Comparison of ENCODE assay signal across 25 cellular contexts in the genomic region with DNA sequence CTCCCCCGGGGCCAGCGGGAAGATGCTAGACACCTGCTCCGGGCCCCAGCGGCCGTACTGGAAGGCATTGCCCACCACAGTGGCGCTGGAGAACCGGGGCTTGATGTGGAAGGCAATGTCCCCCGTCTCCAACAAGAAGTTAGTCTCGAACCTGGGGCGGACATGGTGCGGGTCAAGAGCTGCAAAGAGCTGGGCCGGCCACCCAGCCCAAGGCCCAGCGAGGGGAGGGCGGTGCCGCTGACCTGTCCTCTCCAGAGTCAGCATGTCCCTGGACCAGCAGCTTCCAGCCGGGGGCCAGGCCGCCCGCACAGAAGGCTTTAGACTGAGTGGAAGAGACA. TPM values are rescaled to one million over a fixed set of nuclear protein-coding genes. Genes with fewer than 3 reads are reported as not detected.
DNase-seq lines count a peak whose midpoint lies in the region; ATAC-seq and TF ChIP-seq lines count a peak whose summit lies in the region.
"Had no signal": no experiment of that assay in that cellular context is flagged by ENCODE, and none has a peak within 500 bp of the region (broad histone marks: within the 10 kb centered on the region; RNA-seq: fewer than 3 reads in every experiment).

No MANE protein-coding gene starts in this region.

- H3K4me1 ChIP-seq in endodermal cell (ENCODE audit: control insufficient read depth, insufficient read depth, low read length) (no peaks in the 10 kb centered on the region), osteoblast (ENCODE audit: insufficient read depth, low read length) (peaks cover 14% of the 10 kb centered on the region), foreskin keratinocyte (peaks cover 9% of the 10 kb centered on the region)

- no peak for TF ChIP-seq CTCF in endodermal cell (conservative IDR thresholded peaks at IDR 0.05)
- TF ChIP-seq CTCF in osteoblast (IDR thresholded peaks at IDR 0.05; ENCODE audit: extremely low read depth, low read depth, low read length), result no peak
- no peak for TF ChIP-seq CTCF in foreskin keratinocyte (conservative IDR thresholded peaks at IDR 0.05)
- no peak for TF ChIP-seq CTCF in omental fat pad (IDR thresholded peaks at IDR 0.05)
- no peak for TF ChIP-seq CTCF in progenitor cell of endocrine pancreas (IDR thresholded peaks at IDR 0.05; ENCODE audit: unreplicated experiment)

- H3K27me3 Mint-ChIP-seq in endodermal cell (ENCODE audit: insufficient read depth) (no peaks in the 10 kb centered on the region), progenitor cell of endocrine pancreas (peaks cover 4% of the 10 kb centered on the region)

- H2AFZ ChIP-seq in osteoblast (ENCODE audit: low read length), result no peak overlapping the region

- H3K4me3 Mint-ChIP-seq in endodermal cell, result no peak overlapping the region
- H3K4me3 Mint-ChIP-seq in progenitor cell of endocrine pancreas (ENCODE audit: low read depth), result no peak overlapping the region
- H3K4me3 Mint-ChIP-seq: CD14-positive monocyte; CD8-positive, alpha-beta memory T cell had no signal

- no peak overlapping the region for H3K27ac ChIP-seq in endodermal cell (ENCODE audit: low read depth, low read length)
- H3K27ac ChIP-seq in osteoblast (ENCODE audit: low read depth, low read length), result no peak overlapping the region
- no peak overlapping the region for H3K27ac ChIP-seq in foreskin keratinocyte
- H3K27ac ChIP-seq: A549 had no signal

- no peak overlapping the region for H3K9ac ChIP-seq in endodermal cell (ENCODE audit: extremely low read depth, low read length, poor library complexity, severe bottlenecking)
- H3K9ac ChIP-seq: SK-N-SH had no signal

- H3K4me3 ChIP-seq in H7 (ENCODE audit: insufficient read depth, low read depth, low read length), result no peak overlapping the region
- H3K4me3 ChIP-seq in endodermal cell (ENCODE audit: low read length), result no peak overlapping the region
- no peak overlapping the region for H3K4me3 ChIP-seq in osteoblast (ENCODE audit: insufficient read depth, low read length)
- H3K4me3 ChIP-seq: A549 had no signal

- H3K4me1 Mint-ChIP-seq in endodermal cell, result no peaks in the 10 kb centered on the region
- no peaks in the 10 kb centered on the region for H3K4me1 Mint-ChIP-seq in progenitor cell of endocrine pancreas (ENCODE audit: low read depth)

- H3K9me3 Mint-ChIP-seq in endodermal cell, result no peaks in the 10 kb centered on the region
- H3K9me3 Mint-ChIP-seq in progenitor cell of endocrine pancreas (ENCODE audit: low read depth), result no peaks in the 10 kb centered on the region
- H3K9me3 Mint-ChIP-seq: CD8-positive, alpha-beta memory T cell had no signal

- no peak for ATAC-seq in foreskin keratinocyte
- ATAC-seq in omental fat pad (ENCODE audit: low FRiP score), result no peak
- ATAC-seq: A549 had no signal

- H3K4me2 ChIP-seq in osteoblast (ENCODE audit: insufficient read depth, low read length), result no peak overlapping the region
- H3K4me2 ChIP-seq: A549, SK-N-SH had no signal

- DNase-seq in H7, result peak; percentile 62
- peak; percentile 46 for DNase-seq in endodermal cell
- DNase-seq in osteoblast (ENCODE audit: insufficient read length, low spot score, missing footprints), result peak; percentile 45
- no peak for DNase-seq in foreskin keratinocyte
- no peak for DNase-seq in NCI-H774 (lab: John Stamatoyannopoulos, UW)
- no peak for DNase-seq in omental fat pad (ENCODE audit: low spot score)
- DNase-seq in progenitor cell of endocrine pancreas (ENCODE audit: low spot score, unreplicated experiment), result no peak
- DNase-seq: Calu3, DMS79 treated with DMSO at 0.1 percent for 48 hours, GF-D8, GOT3, HCEC 1CT, MV-4-11, NCI-H1105 treated with DMSO at 0.1 percent for 48 hours, NCI-H146, NCI-H1930, NCI-H2107, NCI-H748 treated with DMSO at 0.1 percent for 48 hours had no signal

- 91 to 96% methylated on average over 8 to 18 of the region's 18 CpGs for WGBS in endodermal cell (ENCODE audit: insufficient coverage in 1 of 2, insufficient read length in 1 of 2), 2 experiments

- H3K27me3 ChIP-seq in H7 (ENCODE audit: control insufficient read depth, insufficient read depth, low read length) (no peaks in the 10 kb centered on the region), endodermal cell (ENCODE audit: control insufficient read depth, insufficient read depth, low read length, poor library complexity, severe bottlenecking) (no peaks in the 10 kb centered on the region), osteoblast (ENCODE audit: insufficient read depth, low read length) (no peaks in the 10 kb centered on the region), foreskin keratinocyte (peaks cover 8% of the 10 kb centered on the region)

- H3K36me3 Mint-ChIP-seq in endodermal cell (ENCODE audit: low read depth) (no peaks in the 10 kb centered on the region), progenitor cell of endocrine pancreas (ENCODE audit: insufficient read depth) (no peaks in the 10 kb centered on the region)
- H3K36me3 Mint-ChIP-seq: CD14-positive monocyte; CD8-positive, alpha-beta memory T cell had no signal

- no peaks in the 10 kb centered on the region for H3K79me2 ChIP-seq in osteoblast (ENCODE audit: insufficient read depth, low read length)

- H3K36me3 ChIP-seq in H7 (replicated peaks; ENCODE audit: control insufficient read depth, insufficient read depth, low read length) (no peaks in the 10 kb centered on the region), endodermal cell (ENCODE audit: control insufficient read depth, insufficient read depth, low read length) (no peaks in the 10 kb centered on the region), osteoblast (ENCODE audit: insufficient read depth, low read length) (no peaks in the 10 kb centered on the region)

- H3K9me3 ChIP-seq in endodermal cell (ENCODE audit: control insufficient read depth, low read length) (no peaks in the 10 kb centered on the region), osteoblast (ENCODE audit: low read depth, low read length) (no peaks in the 10 kb centered on the region)
- H3K9me3 ChIP-seq: A549, SK-N-SH had no signal

- H4K20me1 ChIP-seq in osteoblast (ENCODE audit: insufficient read depth, low read length), result no peaks in the 10 kb centered on the region

- H3K27ac Mint-ChIP-seq in endodermal cell, result no peak overlapping the region
- H3K27ac Mint-ChIP-seq in progenitor cell of endocrine pancreas, result no peak overlapping the region
- H3K27ac Mint-ChIP-seq: CD14-positive monocyte; CD8-positive, alpha-beta memory T cell had no signal

RNA-seq across cellular contexts. Expression of gene GRIFIN, which starts 0.6 kb away (rescaled TPM):
- not detected in 2 replicates for total RNA-seq in H7 (2014; rRNA removed; shearing (Covaris generic))
- total RNA-seq in endodermal cell, result not detected
- not detected for polyA plus RNA-seq in endodermal cell (2013, experiment 1 of 2)
- not detected for polyA plus RNA-seq in endodermal cell (2013, experiment 2 of 2)
- not detected in 2 replicates for total RNA-seq in osteoblast
- not detected in 2 replicates for total RNA-seq in foreskin keratinocyte
- polyA plus RNA-seq in foreskin keratinocyte, result not detected in 2 replicates
- not detected for total RNA-seq in omental fat pad
- not detected in 2 replicates for total RNA-seq in progenitor cell of endocrine pancreas
- total RNA-seq: Calu3; CD8-positive, alpha-beta memory T cell; HT-29; LHCN-M2; MCF 10A had no signal
- polyA plus RNA-seq: A549; CD14-positive monocyte; CD8-positive, alpha-beta memory T cell; SK-N-SH had no signal

RNA-seq across cellular contexts. Expression of gene LFNG, which starts 43.9 kb away (rescaled TPM):
- total RNA-seq in H7 (2014; rRNA removed; shearing (Covaris generic)), result 12.8 and 20.0 TPM in 2 replicates
- total RNA-seq in endodermal cell (10 to 100 TPM; 16.0 to 47.2 TPM), osteoblast (16.2 and 21.0 TPM in 2 replicates), foreskin keratinocyte (17.7 and 21.5 TPM in 2 replicates), omental fat pad (10 to 100 TPM in 3 of 4 donors, 1 to 10 TPM in 1; 4.7 to 25.9 (median 21.6) TPM), progenitor cell of endocrine pancreas (9.7 and 10.6 TPM in 2 replicates)
- 54.6 TPM for polyA plus RNA-seq in endodermal cell (2013, experiment 1 of 2)
- polyA plus RNA-seq in endodermal cell (2013, experiment 2 of 2), result 43.4 TPM
- 15.9 and 17.6 TPM in 2 replicates for polyA plus RNA-seq in foreskin keratinocyte

Comparison
In these comparisons a context has a peak if more than half of its experiments do, and no peak if none do; other contexts are left out.
1. DNase-seq: peak in H7 (single experiment), endodermal cell (single experiment) and osteoblast (single experiment); none in foreskin keratinocyte (0 of 2), NCI-H774 (single experiment), omental fat pad (single experiment) and progenitor cell of endocrine pancreas (single experiment).